1 cellular context compared by ENCODE assay signal in genomic region chr9:90803860-90804593, GRCh38.
A peak's percentile ranks its signal among the peaks of the same experiment; 100 is the strongest.
TF ChIP-seq lines count a peak whose summit lies in the region.

No MANE protein-coding gene starts in this region.

TF ChIP-seq in K562, 482 proteins besides CTCF, POLR2A, EP300 and RAD21 (continued from another document):
- TF ChIP-seq ETV1 (tag; conservative IDR thresholded peaks at IDR 0.05; ENCODE audit: low read depth) (peak; percentile 31; the same call in 1 of the 2 replicates), IFI16 (CRISPR knock-in tag; IDR thresholded peaks at IDR 0.05) (no peak), ATF3 (IDR thresholded peaks at IDR 0.05) (no peak), ATF3 (CRISPR knock-in tag; conservative IDR thresholded peaks at IDR 0.05) (no peak), SIN3B (IDR thresholded peaks at IDR 0.05; ENCODE audit: low read depth) (no peak), CEBPG (CRISPR knock-in tag; IDR thresholded peaks at IDR 0.05) (no peak), CEBPG (tag; conservative IDR thresholded peaks at IDR 0.05 in 1 of 2, IDR thresholded peaks at IDR 0.05 in 1 of 2) (no peak), ARID1B (IDR thresholded peaks at IDR 0.05) (peak; percentile 23; the same call in 1 of the 2 replicates), ZKSCAN3 (CRISPR knock-in tag; IDR thresholded peaks at IDR 0.05) (no peak), C11orf30 (IDR thresholded peaks at IDR 0.05; ENCODE audit: low read depth) (no peak), HIVEP1 (CRISPR knock-in tag; IDR thresholded peaks at IDR 0.05) (no peak), CHAMP1 (IDR thresholded peaks at IDR 0.05) (no peak), NELFE (IDR thresholded peaks at IDR 0.05; ENCODE audit: insufficient read depth, insufficient read length) (no peak), GATAD2A (IDR thresholded peaks at IDR 0.05) (no peak), ZNF655 (CRISPR knock-in tag; IDR thresholded peaks at IDR 0.05) (no peak), ZNF175 (CRISPR knock-in tag; IDR thresholded peaks at IDR 0.05; ENCODE audit: low read depth) (no peak), THRA (IDR thresholded peaks at IDR 0.05) (no peak), FOXK2 (conservative IDR thresholded peaks at IDR 0.05 in 1 of 2, IDR thresholded peaks at IDR 0.05 in 1 of 2; ENCODE audit: low read depth in 2 of 2) (no peak)
- TF ChIP-seq, protein P1, sequence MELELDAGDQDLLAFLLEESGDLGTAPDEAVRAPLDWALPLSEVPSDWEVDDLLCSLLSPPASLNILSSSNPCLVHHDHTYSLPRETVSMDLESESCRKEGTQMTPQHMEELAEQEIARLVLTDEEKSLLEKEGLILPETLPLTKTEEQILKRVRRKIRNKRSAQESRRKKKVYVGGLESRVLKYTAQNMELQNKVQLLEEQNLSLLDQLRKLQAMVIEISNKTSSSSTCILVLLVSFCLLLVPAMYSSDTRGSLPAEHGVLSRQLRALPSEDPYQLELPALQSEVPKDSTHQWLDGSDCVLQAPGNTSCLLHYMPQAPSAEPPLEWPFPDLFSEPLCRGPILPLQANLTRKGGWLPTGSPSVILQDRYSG (tag; conservative IDR thresholded peaks at IDR 0.05; ENCODE audit: low read depth), result no peak
- TF ChIP-seq, protein P2, sequence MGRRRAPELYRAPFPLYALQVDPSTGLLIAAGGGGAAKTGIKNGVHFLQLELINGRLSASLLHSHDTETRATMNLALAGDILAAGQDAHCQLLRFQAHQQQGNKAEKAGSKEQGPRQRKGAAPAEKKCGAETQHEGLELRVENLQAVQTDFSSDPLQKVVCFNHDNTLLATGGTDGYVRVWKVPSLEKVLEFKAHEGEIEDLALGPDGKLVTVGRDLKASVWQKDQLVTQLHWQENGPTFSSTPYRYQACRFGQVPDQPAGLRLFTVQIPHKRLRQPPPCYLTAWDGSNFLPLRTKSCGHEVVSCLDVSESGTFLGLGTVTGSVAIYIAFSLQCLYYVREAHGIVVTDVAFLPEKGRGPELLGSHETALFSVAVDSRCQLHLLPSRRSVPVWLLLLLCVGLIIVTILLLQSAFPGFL (CRISPR knock-in tag; IDR thresholded peaks at IDR 0.05), result no peak
- TF ChIP-seq, protein P3, sequence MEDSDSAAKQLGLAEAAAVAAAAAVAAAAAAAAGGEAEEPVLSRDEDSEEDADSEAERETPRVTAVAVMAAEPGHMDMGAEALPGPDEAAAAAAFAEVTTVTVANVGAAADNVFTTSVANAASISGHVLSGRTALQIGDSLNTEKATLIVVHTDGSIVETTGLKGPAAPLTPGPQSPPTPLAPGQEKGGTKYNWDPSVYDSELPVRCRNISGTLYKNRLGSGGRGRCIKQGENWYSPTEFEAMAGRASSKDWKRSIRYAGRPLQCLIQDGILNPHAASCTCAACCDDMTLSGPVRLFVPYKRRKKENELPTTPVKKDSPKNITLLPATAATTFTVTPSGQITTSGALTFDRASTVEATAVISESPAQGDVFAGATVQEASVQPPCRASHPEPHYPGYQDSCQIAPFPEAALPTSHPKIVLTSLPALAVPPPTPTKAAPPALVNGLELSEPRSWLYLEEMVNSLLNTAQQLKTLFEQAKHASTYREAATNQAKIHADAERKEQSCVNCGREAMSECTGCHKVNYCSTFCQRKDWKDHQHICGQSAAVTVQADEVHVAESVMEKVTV (CRISPR knock-in tag; IDR thresholded peaks at IDR 0.05), result no peak
- TF ChIP-seq, protein P4, sequence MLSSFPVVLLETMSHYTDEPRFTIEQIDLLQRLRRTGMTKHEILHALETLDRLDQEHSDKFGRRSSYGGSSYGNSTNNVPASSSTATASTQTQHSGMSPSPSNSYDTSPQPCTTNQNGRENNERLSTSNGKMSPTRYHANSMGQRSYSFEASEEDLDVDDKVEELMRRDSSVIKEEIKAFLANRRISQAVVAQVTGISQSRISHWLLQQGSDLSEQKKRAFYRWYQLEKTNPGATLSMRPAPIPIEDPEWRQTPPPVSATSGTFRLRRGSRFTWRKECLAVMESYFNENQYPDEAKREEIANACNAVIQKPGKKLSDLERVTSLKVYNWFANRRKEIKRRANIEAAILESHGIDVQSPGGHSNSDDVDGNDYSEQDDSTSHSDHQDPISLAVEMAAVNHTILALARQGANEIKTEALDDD (IDR thresholded peaks at IDR 0.05), result peak; percentile 53
- TF ChIP-seq, protein P5, sequence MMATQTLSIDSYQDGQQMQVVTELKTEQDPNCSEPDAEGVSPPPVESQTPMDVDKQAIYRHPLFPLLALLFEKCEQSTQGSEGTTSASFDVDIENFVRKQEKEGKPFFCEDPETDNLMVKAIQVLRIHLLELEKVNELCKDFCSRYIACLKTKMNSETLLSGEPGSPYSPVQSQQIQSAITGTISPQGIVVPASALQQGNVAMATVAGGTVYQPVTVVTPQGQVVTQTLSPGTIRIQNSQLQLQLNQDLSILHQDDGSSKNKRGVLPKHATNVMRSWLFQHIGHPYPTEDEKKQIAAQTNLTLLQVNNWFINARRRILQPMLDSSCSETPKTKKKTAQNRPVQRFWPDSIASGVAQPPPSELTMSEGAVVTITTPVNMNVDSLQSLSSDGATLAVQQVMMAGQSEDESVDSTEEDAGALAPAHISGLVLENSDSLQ (IDR thresholded peaks at IDR 0.05), result peak; percentile 45; the same call in 1 of the 2 replicates
